Comparison of ENCODE assay signal across 18 cellular contexts in the genomic region with DNA sequence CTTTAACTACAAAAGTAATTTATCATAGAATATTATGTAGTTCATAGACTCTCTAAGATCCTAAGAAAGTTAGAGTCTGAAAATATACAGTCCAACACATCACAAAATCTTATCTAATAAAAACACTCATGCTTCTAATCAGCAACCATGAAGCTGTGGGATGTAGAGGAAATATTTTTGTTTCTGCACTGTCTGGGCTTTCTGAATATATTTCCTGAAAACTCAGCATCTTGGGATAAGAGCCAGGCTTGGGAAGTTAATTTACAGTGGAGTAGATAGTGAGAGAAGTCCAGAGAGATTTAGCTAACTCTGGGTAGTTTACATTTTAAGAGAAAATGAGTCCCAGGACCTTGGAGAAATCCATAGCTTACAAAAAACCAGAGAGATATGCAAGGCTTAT.
"Had no signal": no experiment of that assay in that cellular context is flagged by ENCODE, and none has a peak within 500 bp of the region (broad histone marks: within the 10 kb centered on the region; RNA-seq: fewer than 3 reads in every experiment).

No MANE protein-coding gene starts in this region.

- H3K9me3 Mint-ChIP-seq: activated naive CD8-positive, alpha-beta T cell treated with anti-CD3 and anti-CD28 coated beads, Interleukin-2, amount 10 ng/mL, durations not matched to agents 7 days and 5 days; activated T-helper 1 cell treated with anti-CD3 and anti-CD28 coated beads, Interleukin-12 subunit alpha, Interleukin-12 subunit beta, Interleukin-2, Interleukin-4 antibody, amounts not matched to agents 30 ng/mL and 10 ng/mL and 1 ng/mL, durations not matched to agents 14 hours and 24 hours and 36 hours had no signal

- DNase-seq: activated CD4-positive, CD25-positive, alpha-beta regulatory T cell treated with anti-CD3 and anti-CD28 coated beads, Interleukin-2, amount 50 U/mL, for 72 hours; activated naive CD4-positive, alpha-beta T cell; activated naive CD8-positive, alpha-beta T cell treated with anti-CD3 and anti-CD28 coated beads, Interleukin-2, amount 10 ng/mL, durations not matched to agents 7 days and 5 days; aorta; immature natural killer cell; lower lobe of right lung; midbrain; ovary; stimulated activated CD4-positive, alpha-beta T cell treated with anti-CD3 and anti-CD28 coated beads, Interleukin-2, amount 100 ng/mL, for 48 hours; T-cell; T-helper 9 cell; thyroid gland had no signal

- ATAC-seq: esophagus mucosa; lower lobe of right lung; stimulated activated memory B cell treated with anti-CD40 and anti-IgM and Interleukin-4, amounts not matched to agents 10 μg/mL and 1 μg/mL and 100 μg/mL, for 72 hours; T-cell had no signal

- H3K27ac ChIP-seq: cardiac muscle cell, foreskin keratinocyte, lower lobe of right lung, ovary, thyroid gland had no signal

- H3K36me3 ChIP-seq: cardiac muscle cell, lower lobe of right lung, ovary, thyroid gland had no signal

- H3K4me3 Mint-ChIP-seq: activated naive CD8-positive, alpha-beta T cell treated with anti-CD3 and anti-CD28 coated beads, Interleukin-2, amount 10 ng/mL, durations not matched to agents 7 days and 5 days; activated T-helper 1 cell treated with anti-CD3 and anti-CD28 coated beads, Interleukin-12 subunit alpha, Interleukin-12 subunit beta, Interleukin-2, Interleukin-4 antibody, amounts not matched to agents 30 ng/mL and 10 ng/mL and 1 ng/mL, durations not matched to agents 14 hours and 24 hours and 36 hours; immature natural killer cell; neural crest cell; stimulated activated memory B cell treated with anti-CD40 and anti-IgM and Interleukin-4, amounts not matched to agents 10 μg/mL and 1 μg/mL and 100 μg/mL, for 72 hours; T-cell had no signal

- H3K4me1 Mint-ChIP-seq: activated naive CD8-positive, alpha-beta T cell treated with anti-CD3 and anti-CD28 coated beads, Interleukin-2, amount 10 ng/mL, durations not matched to agents 7 days and 5 days; immature natural killer cell; stimulated activated memory B cell treated with anti-CD40 and anti-IgM and Interleukin-4, amounts not matched to agents 10 μg/mL and 1 μg/mL and 100 μg/mL, for 72 hours; T-cell had no signal

- H3K27me3 Mint-ChIP-seq: activated naive CD8-positive, alpha-beta T cell treated with anti-CD3 and anti-CD28 coated beads, Interleukin-2, amount 10 ng/mL, durations not matched to agents 7 days and 5 days; stimulated activated memory B cell treated with anti-CD40 and anti-IgM and Interleukin-4, amounts not matched to agents 10 μg/mL and 1 μg/mL and 100 μg/mL, for 72 hours; T-cell had no signal

- H3K9me3 ChIP-seq: lower lobe of right lung, ovary, thyroid gland had no signal

- H3K36me3 Mint-ChIP-seq: activated naive CD8-positive, alpha-beta T cell treated with anti-CD3 and anti-CD28 coated beads, Interleukin-2, amount 10 ng/mL, durations not matched to agents 7 days and 5 days; immature natural killer cell; stimulated activated memory B cell treated with anti-CD40 and anti-IgM and Interleukin-4, amounts not matched to agents 10 μg/mL and 1 μg/mL and 100 μg/mL, for 72 hours; T-cell had no signal

- H3K4me3 ChIP-seq: cardiac muscle cell, lower lobe of right lung, ovary, thyroid gland had no signal

- H3K4me1 ChIP-seq: foreskin keratinocyte, lower lobe of right lung, thyroid gland had no signal

- H3K27ac Mint-ChIP-seq: activated naive CD8-positive, alpha-beta T cell treated with anti-CD3 and anti-CD28 coated beads, Interleukin-2, amount 10 ng/mL, durations not matched to agents 7 days and 5 days; activated T-helper 1 cell treated with anti-CD3 and anti-CD28 coated beads, Interleukin-12 subunit alpha, Interleukin-12 subunit beta, Interleukin-2, Interleukin-4 antibody, amounts not matched to agents 30 ng/mL and 10 ng/mL and 1 ng/mL, durations not matched to agents 14 hours and 24 hours and 36 hours; immature natural killer cell; stimulated activated memory B cell treated with anti-CD40 and anti-IgM and Interleukin-4, amounts not matched to agents 10 μg/mL and 1 μg/mL and 100 μg/mL, for 72 hours; T-cell had no signal

- H3K27me3 ChIP-seq: cardiac muscle cell, foreskin keratinocyte, ovary, thyroid gland had no signal
